8 cellular contexts compared by ENCODE assay signal in genomic region chr3:141303481-141304223, GRCh38.
DNase-seq lines count a peak whose midpoint lies in the region; ATAC-seq, FAIRE-seq and TF ChIP-seq lines count a peak whose summit lies in the region.

No MANE protein-coding gene starts in this region.

- no peak for DNase-seq in Right ventricle myocardium inferior (ENCODE audit: missing footprints)
- DNase-seq in cardiac septum (ENCODE audit: low spot score): no peak
- peak; percentile 83 for DNase-seq in NCI-H1694 treated with DMSO at 0.1 percent for 48 hours (lab: John Stamatoyannopoulos, UW)
- peak; percentile 77 for DNase-seq in SW480 (ENCODE audit: low spot score)
- DNase-seq in T47D (ENCODE audit: low read depth in 1 of 2, low spot score in 1 of 2): peak; percentile 58 to 90
- DNase-seq in keratinocyte (ENCODE audit: low read depth, low spot score): peak; percentile 40
- peak in 2 of 3 donors; percentile 51 to 61 for DNase-seq in stimulated activated CD4-positive, alpha-beta T cell treated with anti-CD3 and anti-CD28 coated beads, TNF-alpha, amount 100 ng/mL, for 48 hours (ENCODE audit: low read depth in 3 of 3)

- H3K4me2 ChIP-seq in keratinocyte (ENCODE audit: control insufficient read depth, extremely low read depth, insufficient read depth, low read depth, low read length): peak overlapping the region; percentile 45

- peak overlapping the region; percentile 18 for H3K9ac ChIP-seq in keratinocyte (ENCODE audit: control insufficient read depth, extremely low read depth, insufficient read depth, low read length)

- H3K27ac ChIP-seq in keratinocyte (ENCODE audit: control insufficient read depth, insufficient read depth, low read length): no peak overlapping the region

- no peaks in the 10 kb centered on the region for H3K9me1 ChIP-seq in keratinocyte (ENCODE audit: control insufficient read depth, extremely low read depth, insufficient read depth, low read length)

- H3K9me3 ChIP-seq in keratinocyte (ENCODE audit: control insufficient read depth, low read depth, low read length): no peaks in the 10 kb centered on the region

- peak overlapping the region; percentile 68 for H2AFZ ChIP-seq in keratinocyte (ENCODE audit: control insufficient read depth, low read length)

- in situ Hi-C loops in T47D (cut with HindIII; ENCODE audit: low pct_unique_long_range_greater_than_20kb, low sequenced_read_pairs): no loop called here

- H4K20me1 ChIP-seq in keratinocyte (ENCODE audit: control insufficient read depth, extremely low read depth, insufficient read depth, low read length): no peaks in the 10 kb centered on the region

- no peak for FAIRE-seq in keratinocyte (lab: Jason Lieb, UNC)

- no peak overlapping the region for H3K4me3 ChIP-seq in keratinocyte (ENCODE audit: control insufficient read depth in 2 of 3, extremely low read depth in 1 of 3, insufficient read depth in 2 of 3, low read depth in 1 of 3, low read length in 3 of 3)

- intact Hi-C loops in Right ventricle myocardium inferior (cut with DNase I): loop anchor here (2.0 kb wide), 1 partner anchor 151 kb away; no protein-coding TSS in a partner anchor
- intact Hi-C loops in cardiac septum (cut with DNase I): loop anchor here (2.0 kb wide), 1 partner anchor 149 kb away; no protein-coding TSS in a partner anchor

- TF ChIP-seq CTCF in keratinocyte (optimal IDR thresholded peaks at IDR 0.05 in 1 of 3, IDR thresholded peaks at IDR 0.05 in 1 of 3, conservative IDR thresholded peaks at IDR 0.05 in 1 of 3; ENCODE audit: extremely low read depth in 1 of 3, insufficient read depth in 2 of 3, low read length in 3 of 3): peak; percentile 44 to 74 (median 54)

- no peaks in the 10 kb centered on the region for H3K36me3 ChIP-seq in keratinocyte (ENCODE audit: control insufficient read depth in 2 of 2, extremely low read depth in 1 of 2, insufficient read depth in 2 of 2, low read length in 2 of 2)

- H3K27me3 ChIP-seq in keratinocyte (ENCODE audit: control insufficient read depth, extremely low read depth, insufficient read depth, low read length): no peaks in the 10 kb centered on the region

- peak; percentile 41 for ATAC-seq in Right ventricle myocardium inferior
- ATAC-seq in HG02840 (IDR thresholded peaks at IDR 0.05; ENCODE audit: low FRiP score, unreplicated experiment): peak; percentile 56

- H3K4me1 ChIP-seq in keratinocyte (ENCODE audit: control insufficient read depth, extremely low read depth, insufficient read depth, low read length): peaks cover 19% of the 10 kb centered on the region

- H3K79me2 ChIP-seq in keratinocyte (ENCODE audit: control insufficient read depth, insufficient read depth, low read length): no peaks in the 10 kb centered on the region

- dilution Hi-C loops in keratinocyte (cut with MboI; ENCODE audit: extremely low pct_ligation_motif_present, low sequenced_read_pairs): no loop called here

Comparison
In these comparisons a context has a peak if more than half of its experiments do, and no peak if none do; other contexts are left out.
1. DNase-seq: peak in NCI-H1694 treated with DMSO at 0.1 percent for 48 hours (single experiment), SW480 (single experiment), T47D (2 of 2), keratinocyte (single experiment) and stimulated activated CD4-positive, alpha-beta T cell treated with anti-CD3 and anti-CD28 coated beads, TNF-alpha, amount 100 ng/mL, for 48 hours (2 of 3); none in Right ventricle myocardium inferior (single experiment) and cardiac septum (single experiment).